ENCODE assay signal across 2 cellular contexts in genomic region chr12:102227954-102228353, GRCh38.
TF ChIP-seq lines count a peak whose summit lies in the region.

No MANE protein-coding gene starts in this region.

TF ChIP-seq in HepG2, 621 proteins besides CTCF, POLR2A, EP300 and RAD21:
- TF ChIP-seq MAFK (conservative IDR thresholded peaks at IDR 0.05 in 1 of 2, IDR thresholded peaks at IDR 0.05 in 1 of 2; ENCODE audit: low read length in 2 of 2) (peak; percentile 21 to 70; a peak in 2 of 4 replicates), RNF2 (conservative IDR thresholded peaks at IDR 0.05; ENCODE audit: low read depth) (no peak), ZNF749 (CRISPR knock-in tag; IDR thresholded peaks at IDR 0.05; ENCODE audit: borderline replicate concordance) (no peak), MAFF (IDR thresholded peaks at IDR 0.05; ENCODE audit: low read depth, low read length) (peak; percentile 46; the same call in 1 of the 2 replicates)

TF ChIP-seq in K562, 482 proteins besides CTCF, POLR2A, EP300 and RAD21:
- TF ChIP-seq MAFG (tag; conservative IDR thresholded peaks at IDR 0.05): peak; percentile 18; the same call in 1 of the 2 replicates
- no peak for TF ChIP-seq ZNF318 (IDR thresholded peaks at IDR 0.05; ENCODE audit: borderline replicate concordance in 1 of 2, low read depth in 1 of 2)
- no peak for TF ChIP-seq SP1 (CRISPR knock-in tag; IDR thresholded peaks at IDR 0.05)
- TF ChIP-seq ZNF316 (IDR thresholded peaks at IDR 0.05): peak; percentile 67
- TF ChIP-seq ATF7 (IDR thresholded peaks at IDR 0.05): no peak
- no peak for TF ChIP-seq GTF2E2 (tag; IDR thresholded peaks at IDR 0.05)
- peak; percentile 58 for TF ChIP-seq C11orf30 (IDR thresholded peaks at IDR 0.05; ENCODE audit: low read depth)
